12 cellular contexts compared by ENCODE assay signal in the genomic region with DNA sequence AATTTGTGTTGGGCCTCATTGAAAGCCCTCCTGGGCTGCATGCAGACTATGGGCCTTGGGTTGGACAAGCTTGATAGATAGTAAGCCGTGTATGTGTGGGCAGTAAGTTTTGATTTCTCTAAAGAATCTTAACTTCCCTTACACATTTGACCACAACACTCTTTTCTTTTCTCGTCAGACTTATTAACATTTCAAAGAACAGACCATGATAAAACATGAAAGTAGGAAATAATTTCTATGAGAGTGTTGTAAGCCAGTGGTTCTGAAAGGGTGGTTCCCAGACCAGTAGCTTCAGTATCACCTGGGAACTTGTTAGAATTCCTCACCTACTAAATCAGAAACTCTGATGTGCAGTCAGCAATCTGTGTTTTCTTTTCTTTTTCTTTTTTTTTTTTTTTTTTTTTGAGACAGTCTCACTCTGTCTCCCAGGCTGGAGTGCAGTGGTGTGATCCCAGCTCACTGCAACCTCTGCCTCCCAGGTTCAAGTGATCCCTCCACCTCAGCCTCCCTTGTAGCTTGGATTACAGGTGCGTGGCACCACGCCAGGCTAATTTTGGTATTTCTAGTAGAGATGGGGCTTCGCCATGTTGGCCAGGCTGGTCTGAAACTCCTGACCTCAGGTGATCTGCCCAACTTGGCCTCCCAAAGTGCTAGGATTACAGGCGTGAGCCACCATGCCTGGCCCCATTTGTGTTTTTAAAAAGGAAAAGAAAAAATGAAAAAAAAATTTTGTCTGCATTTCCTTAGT.
DNase-seq lines count a peak whose midpoint lies in the region; ATAC-seq and TF ChIP-seq lines count a peak whose summit lies in the region.
"Had no signal": no experiment of that assay in that cellular context is flagged by ENCODE, and none has a peak within 500 bp of the region (broad histone marks: within the 10 kb centered on the region; RNA-seq: fewer than 3 reads in every experiment).

No MANE protein-coding gene starts in this region.

- H3K79me2 ChIP-seq in OCI-LY3 (ENCODE audit: low read length): no peaks in the 10 kb centered on the region

- ATAC-seq in GM18502 (IDR thresholded peaks at IDR 0.05; ENCODE audit: poor library complexity, unreplicated experiment) (peak; percentile 67), GM19372 (IDR thresholded peaks at IDR 0.05; ENCODE audit: low read depth, unreplicated experiment) (peak; percentile 66), HG02884 (IDR thresholded peaks at IDR 0.05; ENCODE audit: unreplicated experiment) (peak; percentile 71)
- ATAC-seq: sciatic nerve had no signal

- no peaks in the 10 kb centered on the region for H3K36me3 ChIP-seq in OCI-LY3 (replicated peaks; ENCODE audit: low read depth, low read length)

- no peak for TF ChIP-seq CTCF in OCI-LY3 (IDR thresholded peaks at IDR 0.05; ENCODE audit: low read depth, low read length)

- no peak overlapping the region for H3K9ac ChIP-seq in OCI-LY3 (ENCODE audit: low read length)

- DNase-seq in T1000 (lab: John Stamatoyannopoulos, UW) (no peak), NCI-H2171 (lab: John Stamatoyannopoulos, UW) (no peak), GDM1 (lab: John Stamatoyannopoulos, UW) (no peak), cortex of kidney (lab: John Stamatoyannopoulos, UW) (no peak)
- DNase-seq: activated CD4-positive, alpha-beta T cell treated with anti-CD3 and anti-CD28 coated beads, Interleukin-2, amount 50 U/mL, for 48 hours; GOT3; mesenchymal stem cell had no signal

- H3K4me1 ChIP-seq in OCI-LY3 (ENCODE audit: low read length): peaks cover 24% of the 10 kb centered on the region

- no peaks in the 10 kb centered on the region for H4K20me1 ChIP-seq in OCI-LY3 (ENCODE audit: insufficient read depth, low read length)

- H3K4me3 ChIP-seq in OCI-LY3 (ENCODE audit: low read length): no peak overlapping the region

- H3K4me2 ChIP-seq in OCI-LY3 (ENCODE audit: low read length): peak overlapping the region; percentile 8; the same call in 1 of the 2 replicates

- no peaks in the 10 kb centered on the region for H3K9me3 ChIP-seq in OCI-LY3 (ENCODE audit: insufficient read depth, low read length)

- no peak overlapping the region for H2AFZ ChIP-seq in OCI-LY3 (ENCODE audit: low read depth, low read length)

- H3K27me3 ChIP-seq in OCI-LY3 (ENCODE audit: low read depth, low read length): peaks cover 22% of the 10 kb centered on the region; the same call in 1 of the 2 replicates

- no peak overlapping the region for H3K27ac ChIP-seq in OCI-LY3 (ENCODE audit: low read length)
